Comparison of ENCODE assay signal across 1 cellular context in genomic region chr9:34732886-34733285, GRCh38.
TF ChIP-seq lines count a peak whose summit lies in the region.

No MANE protein-coding gene starts in this region.

TF ChIP-seq in HepG2, 621 proteins besides CTCF, POLR2A, EP300 and RAD21:
- TF ChIP-seq TERF1 (CRISPR knock-in tag; IDR thresholded peaks at IDR 0.05) (no peak), NFKB2 (CRISPR knock-in tag; IDR thresholded peaks at IDR 0.05; ENCODE audit: borderline replicate concordance) (no peak), NBN (conservative IDR thresholded peaks at IDR 0.05) (no peak), THYN1 (CRISPR knock-in tag; IDR thresholded peaks at IDR 0.05; ENCODE audit: borderline replicate concordance, low read depth) (no peak), BCLAF1 (IDR thresholded peaks at IDR 0.05) (no peak), POGK (CRISPR knock-in tag; conservative IDR thresholded peaks at IDR 0.05) (no peak)
